ENCODE assay signal across 21 cellular contexts in the genomic region with DNA sequence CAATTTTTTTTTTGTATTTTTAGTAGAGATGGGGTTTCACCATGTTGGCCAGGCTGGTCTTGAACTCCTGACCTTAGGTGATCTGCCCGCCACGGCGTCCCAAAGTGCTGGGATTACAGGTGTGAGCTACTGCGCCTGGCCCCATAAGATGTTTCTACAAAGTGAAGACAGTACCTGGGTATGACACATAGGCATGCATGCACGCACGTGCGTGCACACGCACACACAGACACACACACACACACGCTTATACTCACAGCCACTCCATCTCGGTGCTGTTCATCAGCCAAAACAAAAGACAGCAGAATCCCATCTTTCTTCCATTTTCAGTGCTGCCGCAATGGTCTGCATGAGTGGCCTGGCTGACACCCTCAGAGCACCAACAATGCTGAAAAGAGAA.
"Had no signal": no experiment of that assay in that cellular context is flagged by ENCODE, and none has a peak within 500 bp of the region (broad histone marks: within the 10 kb centered on the region; RNA-seq: fewer than 3 reads in every experiment).

No MANE protein-coding gene starts in this region.

- ATAC-seq: activated CD4-positive, CD25-positive, alpha-beta regulatory T cell treated with anti-CD3 and anti-CD28 coated beads, Interleukin-2, amount 50 U/mL, for 24 hours; activated CD8-positive, alpha-beta memory T cell treated with anti-CD3 and anti-CD28 coated beads, Interleukin-2, amount 10 ng/mL, durations not matched to agents 7 days and 5 days; PC-3; SK-N-SH treated with all-trans-retinoic acid at 6 μM for 48 hours had no signal

- H3K4me3 ChIP-seq: MG63, SJSA1 had no signal

- H3K4me3 Mint-ChIP-seq: activated CD8-positive, alpha-beta memory T cell treated with anti-CD3 and anti-CD28 coated beads, Interleukin-2, amount 10 ng/mL, durations not matched to agents 7 days and 5 days; activated naive CD4-positive, alpha-beta T cell treated with anti-CD3 and anti-CD28 coated beads, Interleukin-2, amount 10 ng/mL, durations not matched to agents 7 days and 5 days; activated naive CD8-positive, alpha-beta T cell treated with anti-CD3 and anti-CD28 coated beads for 36 hours; activated T-cell treated with anti-CD3 and anti-CD28 coated beads, Interleukin-2, amount 50 U/mL, for 24 hours had no signal

- H3K27me3 Mint-ChIP-seq: activated CD8-positive, alpha-beta memory T cell treated with anti-CD3 and anti-CD28 coated beads, Interleukin-2, amount 10 ng/mL, durations not matched to agents 7 days and 5 days; activated naive CD4-positive, alpha-beta T cell treated with anti-CD3 and anti-CD28 coated beads, Interleukin-2, amount 10 ng/mL, durations not matched to agents 7 days and 5 days; activated naive CD8-positive, alpha-beta T cell treated with anti-CD3 and anti-CD28 coated beads for 36 hours; activated T-cell treated with anti-CD3 and anti-CD28 coated beads, Interleukin-2, amount 50 U/mL, for 24 hours had no signal

- H3K27me3 ChIP-seq: MG63, SJSA1 had no signal

- H3K27ac Mint-ChIP-seq: activated CD8-positive, alpha-beta memory T cell treated with anti-CD3 and anti-CD28 coated beads, Interleukin-2, amount 10 ng/mL, durations not matched to agents 7 days and 5 days; activated naive CD8-positive, alpha-beta T cell treated with anti-CD3 and anti-CD28 coated beads for 36 hours; activated T-helper 2 cell treated with anti-CD3 and anti-CD28 coated beads, Interferon-gamma antibody, Interleukin-2, Interleukin-4, amounts not matched to agents 10 μg/mL and 5 μg/mL and 100 μg/mL, durations not matched to agents 14 hours and 24 hours and 36 hours had no signal

- H3K9me3 Mint-ChIP-seq: activated naive CD4-positive, alpha-beta T cell treated with anti-CD3 and anti-CD28 coated beads, Interleukin-2, amount 10 ng/mL, durations not matched to agents 7 days and 5 days; activated T-cell treated with anti-CD3 and anti-CD28 coated beads, Interleukin-2, amount 50 U/mL, for 24 hours; activated T-helper 2 cell treated with anti-CD3 and anti-CD28 coated beads, Interferon-gamma antibody, Interleukin-2, Interleukin-4, amounts not matched to agents 10 μg/mL and 5 μg/mL and 100 μg/mL, durations not matched to agents 14 hours and 24 hours and 36 hours had no signal

- H3K4me1 ChIP-seq: SJSA1 had no signal

- H3K9me3 ChIP-seq: MG63, SJSA1 had no signal

- H3K27ac ChIP-seq: SJSA1 had no signal

- H3K36me3 ChIP-seq: MG63, SJSA1 had no signal

- DNase-seq: activated CD4-positive, alpha-beta T cell treated with anti-CD3 and anti-CD28 coated beads for 4 hours; activated CD8-positive, alpha-beta memory T cell treated with anti-CD3 and anti-CD28 coated beads, Interleukin-2, amount 10 ng/mL, durations not matched to agents 7 days and 5 days; activated gamma-delta T cell treated with Interleukin-2 at 50 U/mL for 16 hours; activated naive CD4-positive, alpha-beta T cell treated with anti-CD3 and anti-CD28 coated beads, Interleukin-2, amount 10 ng/mL, durations not matched to agents 7 days and 5 days; activated naive CD8-positive, alpha-beta T cell treated with anti-CD3 and anti-CD28 coated beads for 36 hours; activated T-cell treated with anti-CD3 and anti-CD28 coated beads, Interleukin-2, amount 50 U/mL, for 24 hours; caudate nucleus; MG63; MV-4-11; NCI-H1105; NCI-H1436; NCI-H1694 treated with DMSO at 0.1 percent for 48 hours; NCI-H2029 treated with DMSO at 0.1 percent for 48 hours; NCI-H524; PC-3; SHP77; SW 1271 had no signal
